ENCODE assay signal across 19 cellular contexts in genomic region chr1:214072758-214073157, GRCh38.
DNase-seq lines count a peak whose midpoint lies in the region; ATAC-seq, FAIRE-seq and TF ChIP-seq lines count a peak whose summit lies in the region.
"Had no signal": no experiment of that assay in that cellular context is flagged by ENCODE, and none has a peak within 500 bp of the region (broad histone marks: within the 10 kb centered on the region; RNA-seq: fewer than 3 reads in every experiment).

No MANE protein-coding gene starts in this region.

- H3K9me3 ChIP-seq in IMR-90 (ENCODE audit: control insufficient read depth, insufficient read depth, low read length), result no peaks in the 10 kb centered on the region
- H3K9me3 ChIP-seq in astrocyte (ENCODE audit: insufficient read depth, low read depth, low read length), result no peaks in the 10 kb centered on the region
- H3K9me3 ChIP-seq in GM23248 (ENCODE audit: low read depth), result no peaks in the 10 kb centered on the region
- H3K9me3 ChIP-seq: Caco-2 had no signal

- H4K20me1 ChIP-seq in IMR-90 (ENCODE audit: insufficient read depth, low read length) (no peaks in the 10 kb centered on the region), astrocyte (ENCODE audit: insufficient read depth, low read length) (no peaks in the 10 kb centered on the region), GM23248 (ENCODE audit: insufficient read depth) (no peaks in the 10 kb centered on the region)

- H4K5ac ChIP-seq in IMR-90 (ENCODE audit: low read depth, low read length), result no peak overlapping the region

- H3K27ac Mint-ChIP-seq in astrocyte (ENCODE audit: unreplicated experiment), result peak overlapping the region; percentile 4
- H3K27ac Mint-ChIP-seq in glutamatergic neuron (ENCODE audit: unreplicated experiment), result peak overlapping the region; percentile 9
- H3K27ac Mint-ChIP-seq: CD4-positive, alpha-beta T cell; HFFc6 had no signal

- POLR2A ChIA-PET in IMR-90 (lab: Charles Lee; ENCODE audit: unreplicated experiment), result no interaction called here

- H2BK5ac ChIP-seq in IMR-90 (ENCODE audit: low read depth, low read length, poor library complexity, severe bottlenecking), result no peak overlapping the region

- H2BK15ac ChIP-seq in IMR-90 (ENCODE audit: low read depth, low read length), result no peak overlapping the region

- H2AFZ ChIP-seq in IMR-90 (replicated peaks; ENCODE audit: low read length, poor library complexity) (no peak overlapping the region), astrocyte (ENCODE audit: low read depth, low read length) (no peak overlapping the region), GM23248 (no peak overlapping the region)

- H3K4me3 Mint-ChIP-seq in astrocyte (ENCODE audit: unreplicated experiment), result no peak overlapping the region
- H3K4me3 Mint-ChIP-seq in glutamatergic neuron (ENCODE audit: unreplicated experiment), result no peak overlapping the region
- H3K4me3 Mint-ChIP-seq: CD4-positive, alpha-beta T cell; HFFc6 had no signal

- CTCF ChIA-PET in IMR-90 (lab: Yijun Ruan, JAX), result no interaction called here

- H3K9me2 ChIP-seq in GM23248 (ENCODE audit: insufficient read depth), result no peaks in the 10 kb centered on the region

- H3K4me2 ChIP-seq in IMR-90 (ENCODE audit: low read depth, low read length) (no peak overlapping the region), astrocyte (ENCODE audit: low read length) (no peak overlapping the region), GM23248 (ENCODE audit: unreplicated experiment) (no peak overlapping the region)
- H3K4me2 ChIP-seq: KMS-11 had no signal

- H3K27ac ChIP-seq in IMR-90 (ENCODE audit: insufficient read depth, low read length) (no peak overlapping the region), astrocyte (ENCODE audit: low read depth, low read length) (no peak overlapping the region), GM23248 (no peak overlapping the region)
- H3K27ac ChIP-seq: C4-2B, KMS-11 had no signal

- DNase-seq in IMR-90 (no peak), astrocyte (ENCODE audit: low read depth) (no peak), glutamatergic neuron (no peak), cardiac septum (ENCODE audit: low spot score) (no peak), GM23248 (no peak), DMS114 treated with DMSO at 0.1 percent for 48 hours (lab: John Stamatoyannopoulos, UW; ENCODE audit: unreplicated experiment) (no peak)
- DNase-seq: AML-193; Caco-2; CD4-positive, alpha-beta T cell; DMS153; DMS79 treated with DMSO at 0.1 percent for 48 hours; GF-D8; H7; HFFc6 had no signal

- intact Hi-C loops in IMR-90 (cut with micrococcal nuclease), result no loop called here
- intact Hi-C loops in cardiac septum (cut with DNase I), result no loop called here

- H3K14ac ChIP-seq in IMR-90 (replicated peaks; ENCODE audit: low read depth, low read length), result no peak overlapping the region

- BruUV-seq in IMR-90 (replicated peaks; lab: Mats Ljungman, UMichigan), result no TSS peak

- WGBS in IMR-90 (ENCODE audit: extremely low coverage in 2 of 2, insufficient read length in 1 of 2), 2 experiments, result no CpG with 5 or more reads among the region's 4 CpGs
- 3 to 8% methylated on average over 4 of the region's 4 CpGs for WGBS in GM23248 (ENCODE audit: low coverage in 1 of 2, low lambda C conversion rate in 2 of 2, missing lambda C conversion rate in 2 of 2), 2 experiments

- dilution Hi-C loops in IMR-90 (cut with HindIII; ENCODE audit: low sequenced_read_pairs, unreplicated experiment), result no loop called here

- no peak for FAIRE-seq in astrocyte (lab: Jason Lieb, UNC)
- FAIRE-seq: A204.1, HTR-8/SVneo had no signal

- TF ChIP-seq RAD21 in IMR-90 (IDR thresholded peaks at IDR 0.05; ENCODE audit: low read length), result no peak

- no peak overlapping the region for H3K18ac ChIP-seq in IMR-90 (ENCODE audit: low read depth, low read length)

- no peaks in the 10 kb centered on the region for H3K36me3 Mint-ChIP-seq in astrocyte (ENCODE audit: low read depth, unreplicated experiment)
- no peaks in the 10 kb centered on the region for H3K36me3 Mint-ChIP-seq in glutamatergic neuron (ENCODE audit: unreplicated experiment)

- H3K56ac ChIP-seq in IMR-90 (ENCODE audit: extremely low read depth, insufficient read depth, low read length), result no peak overlapping the region

- no peak overlapping the region for H2AK5ac ChIP-seq in IMR-90 (ENCODE audit: low read depth, low read length)

- no peak for ATAC-seq in IMR-90 (ENCODE audit: low read depth)
- ATAC-seq: HCT116 had no signal

- no peaks in the 10 kb centered on the region for H3K79me1 ChIP-seq in IMR-90 (ENCODE audit: low read depth in 1 of 2, low read length in 2 of 2)

- H4K91ac ChIP-seq in IMR-90 (ENCODE audit: insufficient read depth, low read depth, low read length), result no peak overlapping the region

- H3K4me1 ChIP-seq in IMR-90 (ENCODE audit: control insufficient read depth, insufficient read depth, low read length) (no peaks in the 10 kb centered on the region), astrocyte (ENCODE audit: insufficient read depth, low read length) (no peaks in the 10 kb centered on the region), GM23248 (ENCODE audit: insufficient read depth) (no peaks in the 10 kb centered on the region)

- no peak overlapping the region for H3K23ac ChIP-seq in IMR-90 (ENCODE audit: low read depth, low read length)

- no peaks in the 10 kb centered on the region for H3F3A ChIP-seq in GM23248 (ENCODE audit: insufficient read depth)

- no peak overlapping the region for H4K8ac ChIP-seq in IMR-90 (ENCODE audit: low read depth in 2 of 2, low read length in 2 of 2)

- TF ChIP-seq POLR2A in IMR-90 (IDR thresholded peaks at IDR 0.05; ENCODE audit: low read depth, low read length), result no peak

- in situ Hi-C loops in IMR-90 (cut with MboI; ENCODE audit: low sequenced_read_pairs), result no loop called here
- in situ Hi-C loops in GM23248 (cut with MboI), result no loop called here

- no peak overlapping the region for H3K9ac ChIP-seq in IMR-90 (ENCODE audit: low read depth, low read length)
- no peak overlapping the region for H3K9ac ChIP-seq in astrocyte (ENCODE audit: low read length)
- H3K9ac ChIP-seq in GM23248, result no peak overlapping the region
- H3K9ac ChIP-seq: KMS-11 had no signal

- H3K79me2 ChIP-seq in astrocyte (ENCODE audit: insufficient read depth, low read length) (no peaks in the 10 kb centered on the region), GM23248 (ENCODE audit: insufficient read depth) (no peaks in the 10 kb centered on the region)

- H3K9me1 ChIP-seq in IMR-90 (ENCODE audit: insufficient read depth, low read length), result no peaks in the 10 kb centered on the region

- no peak overlapping the region for H2BK20ac ChIP-seq in IMR-90 (ENCODE audit: low read depth, low read length)

- H2AK9ac ChIP-seq in IMR-90 (replicated peaks; ENCODE audit: low read depth, low read length, poor library complexity), result no peak overlapping the region

- TF ChIP-seq CTCF in IMR-90 (conservative IDR thresholded peaks at IDR 0.05; ENCODE audit: low read depth, low read length) (no peak), astrocyte (IDR thresholded peaks at IDR 0.05; ENCODE audit: insufficient read depth, low read depth, low read length) (no peak), glutamatergic neuron (IDR thresholded peaks at IDR 0.05; ENCODE audit: partially characterized antibody, unreplicated experiment) (no peak)

- no peak overlapping the region for H3K4ac ChIP-seq in IMR-90 (ENCODE audit: low read depth, low read length)

- H3K27me3 Mint-ChIP-seq in astrocyte (ENCODE audit: low read depth, unreplicated experiment) (peaks cover 20% of the 10 kb centered on the region), glutamatergic neuron (ENCODE audit: unreplicated experiment) (no peaks in the 10 kb centered on the region)

- H3K9me3 Mint-ChIP-seq in astrocyte (ENCODE audit: unreplicated experiment), result no peaks in the 10 kb centered on the region
- H3K9me3 Mint-ChIP-seq in glutamatergic neuron (ENCODE audit: unreplicated experiment), result no peaks in the 10 kb centered on the region
- H3K9me3 Mint-ChIP-seq: CD4-positive, alpha-beta T cell; HFFc6 had no signal

- H3K36me3 ChIP-seq in IMR-90 (ENCODE audit: control insufficient read depth, insufficient read depth, low read length) (no peaks in the 10 kb centered on the region), astrocyte (ENCODE audit: insufficient read depth, low read length) (no peaks in the 10 kb centered on the region), GM23248 (ENCODE audit: low read depth) (no peaks in the 10 kb centered on the region)

- no peak overlapping the region for H2BK120ac ChIP-seq in IMR-90 (ENCODE audit: low read depth, low read length)

- H3K27me3 ChIP-seq in IMR-90 (ENCODE audit: control insufficient read depth, insufficient read depth, low read length) (peaks cover 4% of the 10 kb centered on the region), astrocyte (ENCODE audit: insufficient read depth, low read length) (no peaks in the 10 kb centered on the region), GM23248 (replicated peaks; ENCODE audit: insufficient read depth) (peaks cover 12% of the 10 kb centered on the region; the same call in 1 of the 2 replicates)

- H3K4me3 ChIP-seq in IMR-90 (ENCODE audit: insufficient read depth, low read depth, low read length), result no peak overlapping the region
- H3K4me3 ChIP-seq in astrocyte (ENCODE audit: insufficient read depth, low read depth, low read length), result no peak overlapping the region
- H3K4me3 ChIP-seq in GM23248, result no peak overlapping the region

- peaks cover 11% of the 10 kb centered on the region for H3K4me1 Mint-ChIP-seq in astrocyte (ENCODE audit: low read depth, unreplicated experiment)
- peaks cover 12% of the 10 kb centered on the region for H3K4me1 Mint-ChIP-seq in glutamatergic neuron (ENCODE audit: low read depth, unreplicated experiment)

TF ChIP-seq in IMR-90, 13 proteins besides CTCF, POLR2A, EP300 and RAD21:
- no peak for TF ChIP-seq RCOR1 (IDR thresholded peaks at IDR 0.05; ENCODE audit: insufficient replicate concordance, low read length)
- TF ChIP-seq MAFK (IDR thresholded peaks at IDR 0.05; ENCODE audit: low read depth, low read length), result peak; percentile 81
